19 cellular contexts compared by ENCODE assay signal in the genomic region with DNA sequence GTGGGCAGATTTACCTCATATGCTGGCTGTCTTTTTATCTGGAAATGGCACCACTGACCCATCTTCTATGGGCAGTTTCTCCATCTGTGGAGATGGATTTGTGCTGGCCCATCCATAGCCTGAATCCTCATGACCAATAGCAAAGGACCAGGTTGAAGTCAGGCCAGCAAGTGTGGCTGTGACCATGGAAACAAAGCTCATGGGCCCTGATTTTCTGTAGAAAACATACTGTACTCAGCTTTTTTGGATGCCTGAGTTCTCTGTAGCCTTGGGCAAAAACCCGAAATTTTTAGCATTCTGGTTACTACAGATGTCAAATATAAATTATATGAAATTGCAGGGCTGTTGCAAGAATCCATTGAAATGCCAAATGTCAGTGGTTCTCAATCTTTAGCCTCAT.
"Had no signal": no experiment of that assay in that cellular context is flagged by ENCODE, and none has a peak within 500 bp of the region (broad histone marks: within the 10 kb centered on the region; RNA-seq: fewer than 3 reads in every experiment).

No MANE protein-coding gene starts in this region.

- H3K27me3 ChIP-seq: heart right ventricle, sigmoid colon, upper lobe of left lung had no signal

- H3K9me3 ChIP-seq: heart right ventricle, lower lobe of right lung, sigmoid colon, thoracic aorta, upper lobe of left lung had no signal

- H3K27ac ChIP-seq: lower lobe of right lung, thoracic aorta had no signal

- ATAC-seq: esophagus mucosa; lower lobe of right lung; naive thymus-derived CD4-positive, alpha-beta T cell; stimulated activated naive B cell treated with anti-CD40 and anti-IgM and Interleukin-4, amounts not matched to agents 10 μg/mL and 1 μg/mL and 100 μg/mL, for 72 hours; T-helper 17 cell had no signal

- DNase-seq: activated CD4-positive, alpha-beta T cell treated with anti-CD3 and anti-CD28 coated beads for 4 hours; activated CD4-positive, CD25-positive, alpha-beta regulatory T cell; activated T-cell treated with anti-CD3 and anti-CD28 coated beads, Interleukin-2, amount 50 U/mL, for 48 hours; effector memory CD4-positive, alpha-beta T cell; heart right ventricle; kidney; lower lobe of right lung; mesendoderm; naive thymus-derived CD4-positive, alpha-beta T cell; retina; sigmoid colon; stimulated activated CD4-positive, alpha-beta T cell treated with anti-CD3 and anti-CD28 coated beads, Interleukin-2, amount 100 ng/mL, for 48 hours; stimulated activated CD8-positive, alpha-beta memory T cell treated with anti-CD3 and anti-CD28 coated beads, Interleukin-4, amount 100 ng/mL, for 48 hours; stimulated activated naive B cell treated with anti-CD40 and anti-IgM and Interleukin-4, amounts not matched to agents 10 μg/mL and 1 μg/mL and 100 μg/mL, for 72 hours; SW 1271; T-helper 17 cell; upper lobe of left lung had no signal

- H3K4me3 ChIP-seq: heart right ventricle, lower lobe of right lung, sigmoid colon, thoracic aorta, upper lobe of left lung had no signal
